ENCODE assay signal across 24 cellular contexts in genomic region chr4:185035284-185035683, GRCh38. TPM values are rescaled to one million over a fixed set of nuclear protein-coding genes. Genes with fewer than 3 reads are reported as not detected.
"Had no signal": no experiment of that assay in that cellular context is flagged by ENCODE, and none has a peak within 500 bp of the region (broad histone marks: within the 10 kb centered on the region; RNA-seq: fewer than 3 reads in every experiment).

No MANE protein-coding gene starts in this region.

- H3K9ac ChIP-seq: SK-N-SH had no signal

- H3K4me2 ChIP-seq: SK-N-SH had no signal

- H3K9me3 ChIP-seq: SK-N-SH had no signal

- H3K9me3 Mint-ChIP-seq: T-cell had no signal

- ATAC-seq: T-cell had no signal

- H3K4me3 Mint-ChIP-seq: T-cell had no signal

- FAIRE-seq: RCC 7860 had no signal

- H3K27ac Mint-ChIP-seq: T-cell had no signal

- H3K36me3 Mint-ChIP-seq: T-cell had no signal

- DNase-seq: KBM-7, MV-4-11, NCI-H1048, NCI-H1105, NCI-H1417, NCI-H1436 treated with DMSO at 0.1 percent for 48 hours, NCI-H1694, NCI-H187 treated with DMSO at 0.1 percent for 48 hours, NCI-H2029 treated with DMSO at 0.1 percent for 48 hours, NCI-H2227 treated with DMSO at 0.1 percent for 48 hours, NCI-H524, NCI-H526 treated with DMSO at 0.1 percent for 48 hours, NCI-H748 treated with DMSO at 0.1 percent for 48 hours, Right ventricle myocardium superior, RPMI8226, SK-N-SH, SW 1271, T-cell had no signal

RNA-seq across cellular contexts. Expression of gene HELT, which starts 17.0 kb away (rescaled TPM):
- total RNA-seq: HT1080, LHCN-M2, MCF 10A, NCI-H460, Right ventricle myocardium superior, SK-MEL-5, T-cell had no signal
- polyA plus RNA-seq: SK-N-SH had no signal
